Comparison of ENCODE assay signal across 14 cellular contexts in the genomic region with DNA sequence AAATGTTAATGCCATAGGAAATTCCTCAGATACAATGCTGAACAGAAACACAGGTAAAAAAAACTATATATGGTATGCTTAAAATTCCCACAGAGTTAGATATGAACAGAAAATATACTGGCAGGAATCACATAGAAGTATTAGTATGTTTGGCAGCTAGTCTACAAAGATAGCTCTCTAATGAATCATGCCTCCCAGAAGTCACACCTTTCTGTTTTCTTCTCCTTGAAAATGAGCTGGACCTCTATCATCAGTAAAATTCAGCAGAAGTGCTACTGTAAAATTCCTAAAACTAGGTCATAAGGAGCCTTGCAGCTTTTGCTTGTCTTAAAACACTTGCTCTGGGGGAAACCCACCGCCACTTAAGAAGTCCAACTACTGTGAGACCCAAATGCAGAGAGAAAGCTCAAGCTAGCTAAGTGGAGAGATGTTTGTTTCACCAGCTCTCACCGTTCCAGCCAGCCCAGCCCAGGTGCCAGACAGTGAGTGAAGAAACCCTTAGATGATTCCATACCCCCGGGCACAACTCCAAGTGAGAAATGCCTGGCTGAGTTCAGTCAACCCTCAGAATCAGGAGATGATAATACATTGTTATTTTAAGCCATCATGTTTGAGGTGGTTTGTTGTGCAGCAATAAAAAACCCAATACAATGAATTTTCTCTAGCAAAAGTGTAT. TPM values are rescaled to one million over a fixed set of nuclear protein-coding genes. Genes with fewer than 3 reads are reported as not detected.
DNase-seq lines count a peak whose midpoint lies in the region; ATAC-seq, FAIRE-seq and TF ChIP-seq lines count a peak whose summit lies in the region.
"Had no signal": no experiment of that assay in that cellular context is flagged by ENCODE, and none has a peak within 500 bp of the region (broad histone marks: within the 10 kb centered on the region; RNA-seq: fewer than 3 reads in every experiment).

No MANE protein-coding gene starts in this region.

- FAIRE-seq in GM12892 (lab: Jason Lieb, UNC), result no peak

- TF ChIP-seq CTCF in Calu3 (IDR thresholded peaks at IDR 0.05; ENCODE audit: unreplicated experiment) (no peak), cardiac fibroblast (IDR thresholded peaks at IDR 0.05; ENCODE audit: low read depth, low read length) (no peak), left lung (IDR thresholded peaks at IDR 0.05) (no peak)

- H3K27me3 ChIP-seq in left lung, result no peaks in the 10 kb centered on the region

- CTCF ChIA-PET in Calu3 (lab: Charles Lee), result interaction anchor here (0.7 to 0.8 kb wide), 2 partner anchors 66 to 507 kb away, joined by 3 read pairs; no protein-coding TSS in a partner anchor

- H3K4me3 Mint-ChIP-seq in Calu3 (ENCODE audit: low read depth, unreplicated experiment), result no peak overlapping the region
- H3K4me3 Mint-ChIP-seq: brain; CD4-positive, alpha-beta memory T cell; naive B cell had no signal

- H3K27ac Mint-ChIP-seq in Calu3 (ENCODE audit: unreplicated experiment), result no peak overlapping the region

- peak; percentile 78 for ATAC-seq in left lung
- ATAC-seq in GM19397 (IDR thresholded peaks at IDR 0.05; ENCODE audit: unreplicated experiment), result no peak
- no peak for ATAC-seq in GM21390 (IDR thresholded peaks at IDR 0.05; ENCODE audit: unreplicated experiment)

- H3K4me1 ChIP-seq in left lung, result peaks cover 0 to 4% of the 10 kb centered on the region in 2 donors

- H3K36me3 ChIP-seq in left lung, result peaks cover 0 to 4% of the 10 kb centered on the region in 2 donors
- H3K36me3 ChIP-seq: thoracic aorta had no signal

- no peaks in the 10 kb centered on the region for H3K4me1 Mint-ChIP-seq in Calu3 (ENCODE audit: low read depth, unreplicated experiment)
- H3K4me1 Mint-ChIP-seq: naive B cell had no signal

- no TSS peak for BruUV-seq in Calu3 (replicated peaks; lab: Mats Ljungman, UMichigan)

- H3K4me3 ChIP-seq in cardiac fibroblast (replicated peaks in 1 of 2; ENCODE audit: low read depth in 2 of 2, low read length in 2 of 2), result no peak overlapping the region
- H3K4me3 ChIP-seq in left lung, result no peak overlapping the region
- H3K4me3 ChIP-seq: thoracic aorta had no signal

- H3K9me3 ChIP-seq in left lung, result no peaks in the 10 kb centered on the region
- H3K9me3 ChIP-seq: thoracic aorta had no signal

- H3K36me3 Mint-ChIP-seq in Calu3 (ENCODE audit: insufficient read depth, unreplicated experiment), result no peaks in the 10 kb centered on the region
- H3K36me3 Mint-ChIP-seq: brain, naive B cell had no signal

- no peaks in the 10 kb centered on the region for H3K9me3 Mint-ChIP-seq in Calu3 (ENCODE audit: low read depth, unreplicated experiment)
- H3K9me3 Mint-ChIP-seq: brain; CD4-positive, alpha-beta memory T cell; naive B cell had no signal

- TF ChIP-seq POLR2A in GM12892 (IDR thresholded peaks at IDR 0.05; ENCODE audit: low read depth, low read length), result no peak

- peak; percentile 2 for DNase-seq in Calu3
- DNase-seq in NCI-H1092 (lab: John Stamatoyannopoulos, UW), result peak; percentile 3
- peak; percentile 63 to 84 for DNase-seq in cardiac fibroblast (ENCODE audit: low read depth in 2 of 2)
- peak; percentile 42 to 55 for DNase-seq in left lung
- DNase-seq in NCI-H82 (lab: John Stamatoyannopoulos, UW), result no peak
- no peak for DNase-seq in GM12892 (ENCODE audit: insufficient read length)
- DNase-seq: CD4-positive, alpha-beta memory T cell; glutamatergic neuron; naive B cell; NCI-H1417 treated with DMSO at 0.1 percent for 48 hours had no signal

- intact Hi-C loops in Calu3 (cut with micrococcal nuclease; ENCODE audit: unreplicated experiment), result no loop called here
- intact Hi-C loops in left lung (cut with DNase I), result no loop called here

- H3K27me3 Mint-ChIP-seq in Calu3 (ENCODE audit: unreplicated experiment), result no peaks in the 10 kb centered on the region
- H3K27me3 Mint-ChIP-seq: brain; CD4-positive, alpha-beta memory T cell; naive B cell had no signal

- no peak overlapping the region for H3K27ac ChIP-seq in left lung
- H3K27ac ChIP-seq: thoracic aorta had no signal

RNA-seq across cellular contexts. Expression of gene TSPYL4, which starts 43.0 kb away (rescaled TPM):
- total RNA-seq in Calu3 (2022), result 14.9 and 15.0 TPM in 2 replicates
- 10 to 100 TPM; 10.2 to 17.6 TPM for total RNA-seq in left lung
- 13.1 TPM for polyA plus RNA-seq in GM12892 (2012; ENCODE audit: missing spikeins)

Comparison
In these comparisons a context has a peak if more than half of its experiments do, and no peak if none do; other contexts are left out.
1. DNase-seq: peak in Calu3 (single experiment), NCI-H1092 (single experiment), cardiac fibroblast (2 of 2) and left lung (2 of 2); none in NCI-H82 (single experiment) and GM12892 (single experiment).